Comparison of ENCODE assay signal across 28 cellular contexts in the genomic region with DNA sequence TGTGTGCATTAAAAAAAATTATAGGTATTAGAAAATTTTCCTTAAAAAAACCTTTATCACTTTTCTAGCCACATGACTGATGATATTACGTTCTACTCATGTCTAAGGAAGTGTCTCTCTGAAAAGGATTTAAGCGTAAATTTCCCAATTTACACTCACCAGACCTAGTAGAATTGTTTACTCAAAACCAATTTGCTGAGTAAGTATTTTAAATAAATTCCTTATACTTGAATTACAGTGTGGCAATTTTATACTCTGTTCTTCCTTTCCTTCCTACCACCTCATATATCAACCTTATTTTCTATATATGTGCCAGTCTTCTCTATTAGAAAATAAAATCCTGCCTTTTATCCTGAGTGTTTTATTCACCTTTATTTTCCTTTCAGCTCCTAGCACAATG.
"Had no signal": no experiment of that assay in that cellular context is flagged by ENCODE, and none has a peak within 500 bp of the region (broad histone marks: within the 10 kb centered on the region; RNA-seq: fewer than 3 reads in every experiment).

No MANE protein-coding gene starts in this region.

- H3K9ac ChIP-seq: neural progenitor cell, parathyroid adenoma had no signal

- DNase-seq: natural killer cell; occipital lobe; ovary; posterior cingulate gyrus; psoas muscle; right cardiac atrium; spleen; stimulated activated CD4-positive, alpha-beta T cell treated with anti-CD3 and anti-CD28 coated beads, Interleukin-12 subunit alpha, Interleukin-12 subunit beta, amount 100 ng/mL, for 4 hours; stimulated activated CD4-positive, alpha-beta T cell treated with anti-CD3 and anti-CD28 coated beads, Interleukin-1b, Interleukin-23, amount 100 ng/mL, for 48 hours; stimulated activated CD4-positive, alpha-beta T cell treated with anti-CD3 and anti-CD28 coated beads, Interleukin-4, amount 100 ng/mL, for 1 hour; stimulated activated CD4-positive, alpha-beta T cell treated with anti-CD3 and anti-CD28 coated beads, Interleukin-4, amount 100 ng/mL, for 4 hours; stimulated activated CD8-positive, alpha-beta memory T cell treated with anti-CD3 and anti-CD28 coated beads, Interleukin-4, amount 100 ng/mL, for 48 hours; stimulated activated naive CD4-positive, alpha-beta T cell; stimulated activated naive CD8-positive, alpha-beta T cell treated with anti-CD3 and anti-CD28 coated beads, Interleukin-15, amount 100 ng/mL, for 72 hours; stimulated activated naive CD8-positive, alpha-beta T cell treated with anti-CD3 and anti-CD28 coated beads, Interleukin-15, Interleukin-2, amounts not matched to agents 100 U/mL and 50 U/mL, for 24 hours; substantia nigra; testis; tibial artery; transverse colon; upper lobe of right lung; uterus had no signal

- H3K36me3 ChIP-seq: neural progenitor cell, ovary, spleen, suprapubic skin, tibial artery, transverse colon, upper lobe of right lung, uterus had no signal

- H3K4me3 ChIP-seq: neural progenitor cell, ovary, psoas muscle, skin epidermis, smooth muscle cell, spleen, suprapubic skin, testis, tibial artery, transverse colon, upper lobe of right lung, uterus had no signal

- H3K4me2 ChIP-seq: neural progenitor cell, smooth muscle cell had no signal

- ATAC-seq: natural killer cell; psoas muscle; right cardiac atrium; sciatic nerve; stimulated activated memory B cell treated with anti-CD40 and anti-IgM and Interleukin-4, amounts not matched to agents 10 μg/mL and 1 μg/mL and 100 μg/mL, for 72 hours; stimulated activated naive CD8-positive, alpha-beta T cell treated with anti-CD3 and anti-CD28 coated beads, Interleukin-15, amount 100 ng/mL, for 72 hours; stimulated activated naive CD8-positive, alpha-beta T cell treated with anti-CD3 and anti-CD28 coated beads, Interleukin-15, Interleukin-2, amounts not matched to agents 100 U/mL and 50 U/mL, for 24 hours; upper lobe of right lung had no signal

- H2AFZ ChIP-seq: neural progenitor cell, parathyroid adenoma had no signal

- H3K9me3 ChIP-seq: ovary, psoas muscle, testis, tibial artery, upper lobe of right lung, uterus had no signal

- H3K27me3 ChIP-seq: neural progenitor cell, ovary, spleen, suprapubic skin, testis, tibial artery, transverse colon, upper lobe of right lung, uterus had no signal

- H3K27ac ChIP-seq: neural progenitor cell, ovary, parathyroid adenoma, psoas muscle, skin epidermis, spleen, suprapubic skin, testis, tibial artery, transverse colon, upper lobe of right lung, uterus had no signal

- H3K4me1 ChIP-seq: neural progenitor cell, parathyroid adenoma, psoas muscle, spleen, suprapubic skin, testis, transverse colon, upper lobe of right lung, uterus had no signal
